In the genomic region with DNA sequence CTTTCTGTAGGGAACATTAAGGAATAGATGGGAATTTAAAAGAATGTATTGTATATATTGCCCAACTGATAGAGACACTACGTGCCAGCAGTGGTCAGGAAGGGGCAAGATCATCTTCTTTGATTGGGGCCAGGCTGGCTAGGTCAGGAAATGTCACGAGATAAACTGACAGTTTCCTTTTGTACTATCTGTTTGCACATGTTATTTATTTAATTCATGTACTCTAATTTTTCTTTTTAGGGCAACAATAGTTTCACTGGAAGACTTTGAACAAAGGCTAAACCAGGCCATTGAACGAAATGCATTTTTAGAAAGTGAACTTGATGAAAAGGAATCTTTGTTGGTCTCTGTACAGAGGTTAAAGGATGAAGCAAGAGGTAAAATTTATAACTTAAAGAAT, we compare ENCODE assay signal across 1 cellular context.
A peak's percentile ranks its signal among the peaks of the same experiment; 100 is the strongest.
TF ChIP-seq lines count a peak whose summit lies in the region.

No MANE protein-coding gene starts in this region.

TF ChIP-seq in HepG2, 621 proteins besides CTCF, POLR2A, EP300 and RAD21 (continued from another document and continues in another):
- TF ChIP-seq AGO1 (IDR thresholded peaks at IDR 0.05; ENCODE audit: low read depth, low read length, poor library complexity, severe bottlenecking) = no peak
- TF ChIP-seq SIX1 (CRISPR knock-in tag; IDR thresholded peaks at IDR 0.05; ENCODE audit: borderline replicate concordance) = no peak
- no peak for TF ChIP-seq SOX6 (IDR thresholded peaks at IDR 0.05)
- TF ChIP-seq SOX6 (CRISPR knock-in tag; IDR thresholded peaks at IDR 0.05) = peak; percentile 94
- no peak for TF ChIP-seq ZNF570 (CRISPR knock-in tag; IDR thresholded peaks at IDR 0.05; ENCODE audit: borderline replicate concordance)
- no peak for TF ChIP-seq ZNF549 (CRISPR knock-in tag; IDR thresholded peaks at IDR 0.05)
- no peak for TF ChIP-seq CHD2 (IDR thresholded peaks at IDR 0.05; ENCODE audit: low read depth, low read length)
- TF ChIP-seq ZNF672 (CRISPR knock-in tag; IDR thresholded peaks at IDR 0.05) = no peak
- TF ChIP-seq, protein P1, sequence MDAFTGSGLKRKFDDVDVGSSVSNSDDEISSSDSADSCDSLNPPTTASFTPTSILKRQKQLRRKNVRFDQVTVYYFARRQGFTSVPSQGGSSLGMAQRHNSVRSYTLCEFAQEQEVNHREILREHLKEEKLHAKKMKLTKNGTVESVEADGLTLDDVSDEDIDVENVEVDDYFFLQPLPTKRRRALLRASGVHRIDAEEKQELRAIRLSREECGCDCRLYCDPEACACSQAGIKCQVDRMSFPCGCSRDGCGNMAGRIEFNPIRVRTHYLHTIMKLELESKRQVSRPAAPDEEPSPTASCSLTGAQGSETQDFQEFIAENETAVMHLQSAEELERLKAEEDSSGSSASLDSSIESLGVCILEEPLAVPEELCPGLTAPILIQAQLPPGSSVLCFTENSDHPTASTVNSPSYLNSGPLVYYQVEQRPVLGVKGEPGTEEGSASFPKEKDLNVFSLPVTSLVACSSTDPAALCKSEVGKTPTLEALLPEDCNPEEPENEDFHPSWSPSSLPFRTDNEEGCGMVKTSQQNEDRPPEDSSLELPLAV (CRISPR knock-in tag; conservative IDR thresholded peaks at IDR 0.05; ENCODE audit: low read depth) = no peak
- no peak for TF ChIP-seq RBM22 (optimal IDR thresholded peaks at IDR 0.05; ENCODE audit: low read length)
- no peak for TF ChIP-seq HOXA9 (CRISPR knock-in tag; IDR thresholded peaks at IDR 0.05; ENCODE audit: borderline replicate concordance)
- no peak for TF ChIP-seq ZNF547 (CRISPR knock-in tag; IDR thresholded peaks at IDR 0.05)
- no peak for TF ChIP-seq GABPB1 (CRISPR knock-in tag; IDR thresholded peaks at IDR 0.05)
- no peak for TF ChIP-seq IRF1 (CRISPR knock-in tag; IDR thresholded peaks at IDR 0.05; ENCODE audit: low read depth)
- TF ChIP-seq, protein P2, sequence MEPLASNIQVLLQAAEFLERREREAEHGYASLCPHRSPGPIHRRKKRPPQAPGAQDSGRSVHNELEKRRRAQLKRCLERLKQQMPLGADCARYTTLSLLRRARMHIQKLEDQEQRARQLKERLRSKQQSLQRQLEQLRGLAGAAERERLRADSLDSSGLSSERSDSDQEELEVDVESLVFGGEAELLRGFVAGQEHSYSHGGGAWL (CRISPR knock-in tag; IDR thresholded peaks at IDR 0.05) = no peak
- TF ChIP-seq, protein P3, sequence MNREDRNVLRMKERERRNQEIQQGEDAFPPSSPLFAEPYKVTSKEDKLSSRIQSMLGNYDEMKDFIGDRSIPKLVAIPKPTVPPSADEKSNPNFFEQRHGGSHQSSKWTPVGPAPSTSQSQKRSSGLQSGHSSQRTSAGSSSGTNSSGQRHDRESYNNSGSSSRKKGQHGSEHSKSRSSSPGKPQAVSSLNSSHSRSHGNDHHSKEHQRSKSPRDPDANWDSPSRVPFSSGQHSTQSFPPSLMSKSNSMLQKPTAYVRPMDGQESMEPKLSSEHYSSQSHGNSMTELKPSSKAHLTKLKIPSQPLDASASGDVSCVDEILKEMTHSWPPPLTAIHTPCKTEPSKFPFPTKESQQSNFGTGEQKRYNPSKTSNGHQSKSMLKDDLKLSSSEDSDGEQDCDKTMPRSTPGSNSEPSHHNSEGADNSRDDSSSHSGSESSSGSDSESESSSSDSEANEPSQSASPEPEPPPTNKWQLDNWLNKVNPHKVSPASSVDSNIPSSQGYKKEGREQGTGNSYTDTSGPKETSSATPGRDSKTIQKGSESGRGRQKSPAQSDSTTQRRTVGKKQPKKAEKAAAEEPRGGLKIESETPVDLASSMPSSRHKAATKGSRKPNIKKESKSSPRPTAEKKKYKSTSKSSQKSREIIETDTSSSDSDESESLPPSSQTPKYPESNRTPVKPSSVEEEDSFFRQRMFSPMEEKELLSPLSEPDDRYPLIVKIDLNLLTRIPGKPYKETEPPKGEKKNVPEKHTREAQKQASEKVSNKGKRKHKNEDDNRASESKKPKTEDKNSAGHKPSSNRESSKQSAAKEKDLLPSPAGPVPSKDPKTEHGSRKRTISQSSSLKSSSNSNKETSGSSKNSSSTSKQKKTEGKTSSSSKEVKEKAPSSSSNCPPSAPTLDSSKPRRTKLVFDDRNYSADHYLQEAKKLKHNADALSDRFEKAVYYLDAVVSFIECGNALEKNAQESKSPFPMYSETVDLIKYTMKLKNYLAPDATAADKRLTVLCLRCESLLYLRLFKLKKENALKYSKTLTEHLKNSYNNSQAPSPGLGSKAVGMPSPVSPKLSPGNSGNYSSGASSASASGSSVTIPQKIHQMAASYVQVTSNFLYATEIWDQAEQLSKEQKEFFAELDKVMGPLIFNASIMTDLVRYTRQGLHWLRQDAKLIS (CRISPR knock-in tag; IDR thresholded peaks at IDR 0.05) = no peak
- no peak for TF ChIP-seq ZNF205 (CRISPR knock-in tag; IDR thresholded peaks at IDR 0.05)
- no peak for TF ChIP-seq NRL (CRISPR knock-in tag; IDR thresholded peaks at IDR 0.05; ENCODE audit: borderline replicate concordance)
- TF ChIP-seq TOPORS (CRISPR knock-in tag; IDR thresholded peaks at IDR 0.05) = no peak
- TF ChIP-seq ZNF674 (CRISPR knock-in tag; IDR thresholded peaks at IDR 0.05; ENCODE audit: low read depth) = no peak
- peak; percentile 28; the same call in 1 of the 2 replicates for TF ChIP-seq CEBPB (IDR thresholded peaks at IDR 0.05; ENCODE audit: borderline replicate concordance, low read depth, low read length)
- no peak for TF ChIP-seq ZFP36L1 (CRISPR knock-in tag; IDR thresholded peaks at IDR 0.05)
- TF ChIP-seq ZNF10 (CRISPR knock-in tag; IDR thresholded peaks at IDR 0.05; ENCODE audit: borderline replicate concordance, low read depth) = no peak
- TF ChIP-seq KDM4B (CRISPR knock-in tag; IDR thresholded peaks at IDR 0.05) = no peak
- 0 out of 2 replicates have a peak, but pooled peaks have one; percentile 28 for TF ChIP-seq IKZF5 (CRISPR knock-in tag; IDR thresholded peaks at IDR 0.05)
- TF ChIP-seq ZNF264 (CRISPR knock-in tag; IDR thresholded peaks at IDR 0.05) = 0 out of 2 replicates have a peak, but pooled peaks have one; percentile 55
- TF ChIP-seq, protein P4, sequence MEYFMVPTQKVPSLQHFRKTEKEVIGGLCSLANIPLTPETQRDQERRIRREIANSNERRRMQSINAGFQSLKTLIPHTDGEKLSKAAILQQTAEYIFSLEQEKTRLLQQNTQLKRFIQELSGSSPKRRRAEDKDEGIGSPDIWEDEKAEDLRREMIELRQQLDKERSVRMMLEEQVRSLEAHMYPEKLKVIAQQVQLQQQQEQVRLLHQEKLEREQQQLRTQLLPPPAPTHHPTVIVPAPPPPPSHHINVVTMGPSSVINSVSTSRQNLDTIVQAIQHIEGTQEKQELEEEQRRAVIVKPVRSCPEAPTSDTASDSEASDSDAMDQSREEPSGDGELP (IDR thresholded peaks at IDR 0.05; ENCODE audit: borderline replicate concordance, low read depth) = no peak
- no peak for TF ChIP-seq FIP1L1 (IDR thresholded peaks at IDR 0.05; ENCODE audit: borderline replicate concordance, insufficient read depth, low read depth, low read length)
- TF ChIP-seq HNRNPL (IDR thresholded peaks at IDR 0.05; ENCODE audit: low read depth, low read length) = no peak
- peak; percentile 3; the same call in 1 of the 2 replicates for TF ChIP-seq HNF4G (IDR thresholded peaks at IDR 0.05; ENCODE audit: borderline replicate concordance, low read depth, low read length)
- no peak for TF ChIP-seq HNF4G (CRISPR knock-in tag; IDR thresholded peaks at IDR 0.05; ENCODE audit: borderline replicate concordance, low read depth)
- TF ChIP-seq SKIL (CRISPR knock-in tag; IDR thresholded peaks at IDR 0.05; ENCODE audit: borderline replicate concordance) = no peak
- no peak for TF ChIP-seq ZNF556 (CRISPR knock-in tag; IDR thresholded peaks at IDR 0.05; ENCODE audit: borderline replicate concordance)
- no peak for TF ChIP-seq TAF1 (CRISPR knock-in tag; IDR thresholded peaks at IDR 0.05)
- TF ChIP-seq, protein P5, sequence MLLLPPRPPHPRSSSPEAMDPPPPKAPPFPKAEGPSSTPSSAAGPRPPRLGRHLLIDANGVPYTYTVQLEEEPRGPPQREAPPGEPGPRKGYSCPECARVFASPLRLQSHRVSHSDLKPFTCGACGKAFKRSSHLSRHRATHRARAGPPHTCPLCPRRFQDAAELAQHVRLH (CRISPR knock-in tag; IDR thresholded peaks at IDR 0.05; ENCODE audit: borderline replicate concordance, low read depth) = no peak
- no peak for TF ChIP-seq PCBP2 (optimal IDR thresholded peaks at IDR 0.05; ENCODE audit: low read depth, low read length, poor library complexity, severe bottlenecking)
- peak; percentile 79; the same call in 1 of the 2 replicates for TF ChIP-seq PPARG (CRISPR knock-in tag; conservative IDR thresholded peaks at IDR 0.05)
- TF ChIP-seq, protein P6, sequence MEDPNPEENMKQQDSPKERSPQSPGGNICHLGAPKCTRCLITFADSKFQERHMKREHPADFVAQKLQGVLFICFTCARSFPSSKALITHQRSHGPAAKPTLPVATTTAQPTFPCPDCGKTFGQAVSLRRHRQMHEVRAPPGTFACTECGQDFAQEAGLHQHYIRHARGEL (CRISPR knock-in tag; IDR thresholded peaks at IDR 0.05) = no peak
- no peak for TF ChIP-seq ZNF563 (CRISPR knock-in tag; IDR thresholded peaks at IDR 0.05)
- TF ChIP-seq ZNF33B (CRISPR knock-in tag; IDR thresholded peaks at IDR 0.05) = no peak
- no peak for TF ChIP-seq SUZ12 (IDR thresholded peaks at IDR 0.05; ENCODE audit: low read depth, low read length)
- TF ChIP-seq, protein P7, sequence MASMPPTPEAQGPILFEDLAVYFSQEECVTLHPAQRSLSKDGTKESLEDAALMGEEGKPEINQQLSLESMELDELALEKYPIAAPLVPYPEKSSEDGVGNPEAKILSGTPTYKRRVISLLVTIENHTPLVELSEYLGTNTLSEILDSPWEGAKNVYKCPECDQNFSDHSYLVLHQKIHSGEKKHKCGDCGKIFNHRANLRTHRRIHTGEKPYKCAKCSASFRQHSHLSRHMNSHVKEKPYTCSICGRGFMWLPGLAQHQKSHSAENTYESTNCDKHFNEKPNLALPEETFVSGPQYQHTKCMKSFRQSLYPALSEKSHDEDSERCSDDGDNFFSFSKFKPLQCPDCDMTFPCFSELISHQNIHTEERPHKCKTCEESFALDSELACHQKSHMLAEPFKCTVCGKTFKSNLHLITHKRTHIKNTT (CRISPR knock-in tag; IDR thresholded peaks at IDR 0.05) = no peak
- no peak for TF ChIP-seq FOXA1 (IDR thresholded peaks at IDR 0.05)
- peak; percentile 50 for TF ChIP-seq FOXA1 (CRISPR knock-in tag; IDR thresholded peaks at IDR 0.05)
- TF ChIP-seq ZNF44 (CRISPR knock-in tag; IDR thresholded peaks at IDR 0.05) = no peak
- TF ChIP-seq MTF2 (CRISPR knock-in tag; IDR thresholded peaks at IDR 0.05; ENCODE audit: borderline replicate concordance) = no peak
- TF ChIP-seq BCL6 (CRISPR knock-in tag; IDR thresholded peaks at IDR 0.05) = peak; percentile 47
- TF ChIP-seq ZNF569 (CRISPR knock-in tag; IDR thresholded peaks at IDR 0.05; ENCODE audit: borderline replicate concordance) = no peak
- no peak for TF ChIP-seq BRF2 (CRISPR knock-in tag; IDR thresholded peaks at IDR 0.05)
- TF ChIP-seq ZNF550 (CRISPR knock-in tag; IDR thresholded peaks at IDR 0.05; ENCODE audit: borderline replicate concordance) = no peak
- no peak for TF ChIP-seq RNF2 (conservative IDR thresholded peaks at IDR 0.05; ENCODE audit: low read depth)
- TF ChIP-seq ZNF451 (CRISPR knock-in tag; IDR thresholded peaks at IDR 0.05) = no peak
